In genomic region chr11:20022363-20023081, GRCh38 we compare ENCODE assay signal across 1 cellular context.
TF ChIP-seq lines count a peak whose summit lies in the region.

No MANE protein-coding gene starts in this region.

TF ChIP-seq in H1, 55 proteins besides CTCF, POLR2A, EP300 and RAD21 (continued from another document):
- 0 out of 2 replicates have a peak, but pooled peaks have one; percentile 7 for TF ChIP-seq CREB1 (IDR thresholded peaks at IDR 0.05)
- TF ChIP-seq SAP30 (IDR thresholded peaks at IDR 0.05; ENCODE audit: insufficient read depth, insufficient replicate concordance, low read length), result no peak
- no peak for TF ChIP-seq TCF12 (IDR thresholded peaks at IDR 0.05; ENCODE audit: low read depth, low read length)
- TF ChIP-seq ATF2 (IDR thresholded peaks at IDR 0.05; ENCODE audit: low read length), result no peak
- TF ChIP-seq YY1 (IDR thresholded peaks at IDR 0.05; ENCODE audit: low read depth, low read length), result peak; percentile 75
- TF ChIP-seq FOSL1 (IDR thresholded peaks at IDR 0.05; ENCODE audit: insufficient read depth, low read depth, low read length), result no peak
- TF ChIP-seq EGR1 (IDR thresholded peaks at IDR 0.05; ENCODE audit: borderline replicate concordance, low read depth, low read length), result peak; percentile 47; the same call in 1 of the 2 replicates
- TF ChIP-seq CHD2 (IDR thresholded peaks at IDR 0.05; ENCODE audit: low read length), result no peak
- TF ChIP-seq MAX (IDR thresholded peaks at IDR 0.05), result no peak; the same call in 1 of the 2 replicates
- TF ChIP-seq CTBP2 (IDR thresholded peaks at IDR 0.05; ENCODE audit: borderline replicate concordance, insufficient read depth, insufficient read length, low read length), result no peak
- no peak for TF ChIP-seq EZH2 (IDR thresholded peaks at IDR 0.05; ENCODE audit: low read depth, low read length, severe bottlenecking)
- TF ChIP-seq TBP (IDR thresholded peaks at IDR 0.05; ENCODE audit: low read depth, low read length), result peak; percentile 42; the same call in 1 of the 2 replicates
- peak; percentile 31; the same call in 1 of the 2 replicates for TF ChIP-seq SP1 (IDR thresholded peaks at IDR 0.05; ENCODE audit: low read depth, low read length)
- TF ChIP-seq ATF3 (IDR thresholded peaks at IDR 0.05; ENCODE audit: insufficient read depth, low read depth, low read length), result no peak
- TF ChIP-seq CHD7 (IDR thresholded peaks at IDR 0.05; ENCODE audit: insufficient replicate concordance, low read length), result peak; percentile 100
- no peak for TF ChIP-seq KDM4A (IDR thresholded peaks at IDR 0.05; ENCODE audit: low read depth, low read length, severe bottlenecking)
- TF ChIP-seq GTF2F1 (IDR thresholded peaks at IDR 0.05; ENCODE audit: borderline replicate concordance, low read depth, low read length), result no peak
- no peak for TF ChIP-seq ASH2L (IDR thresholded peaks at IDR 0.05; ENCODE audit: low read length)
- no peak; the same call in 1 of the 2 replicates for TF ChIP-seq POLR2AphosphoS5 (IDR thresholded peaks at IDR 0.05; ENCODE audit: low read depth, low read length)
- peak; percentile 22; the same call in 1 of the 2 replicates for TF ChIP-seq SIX5 (IDR thresholded peaks at IDR 0.05; ENCODE audit: low read depth, low read length)
- TF ChIP-seq PHF8 (conservative IDR thresholded peaks at IDR 0.05; ENCODE audit: low read depth, low read length), result no peak
- no peak for TF ChIP-seq KDM1A (IDR thresholded peaks at IDR 0.05; ENCODE audit: borderline replicate concordance, low read length)
- TF ChIP-seq RFX5 (IDR thresholded peaks at IDR 0.05; ENCODE audit: borderline replicate concordance, low read depth, low read length), result no peak
- TF ChIP-seq KDM5A (IDR thresholded peaks at IDR 0.05; ENCODE audit: low read length), result no peak
- no peak for TF ChIP-seq SIRT6 (IDR thresholded peaks at IDR 0.05; ENCODE audit: low read length)
- TF ChIP-seq RXRA (IDR thresholded peaks at IDR 0.05; ENCODE audit: insufficient read depth, low read depth, low read length), result no peak
- peak; percentile 57; the same call in 1 of the 2 replicates for TF ChIP-seq TAF1 (IDR thresholded peaks at IDR 0.05; ENCODE audit: low read depth, low read length)
- no peak for TF ChIP-seq SRF (IDR thresholded peaks at IDR 0.05; ENCODE audit: low read depth, low read length)
- TF ChIP-seq RBBP5 (IDR thresholded peaks at IDR 0.05; ENCODE audit: borderline replicate concordance, low read depth, low read length), result 0 out of 2 replicates have a peak, but pooled peaks have one; percentile 22
